ENCODE assay signal across 4 cellular contexts in the genomic region with DNA sequence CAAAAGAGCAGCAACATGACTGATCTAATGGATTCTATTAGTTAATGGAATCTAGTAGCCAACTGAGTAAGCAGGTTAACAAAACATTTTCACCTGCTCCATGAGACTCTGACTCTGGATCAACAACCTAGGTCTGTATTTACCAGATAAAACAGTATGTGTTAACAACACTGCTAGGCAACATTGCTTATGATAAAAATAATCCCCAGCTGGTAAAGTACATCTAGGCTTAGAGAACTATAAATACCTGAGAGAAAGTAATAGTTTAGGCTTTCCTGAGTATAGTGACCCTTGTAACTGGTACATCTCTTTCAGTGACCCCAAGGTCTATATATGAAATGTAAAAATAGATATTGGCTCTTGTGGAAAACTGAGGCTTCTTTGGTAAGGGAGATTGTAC.
"Had no signal": no experiment of that assay in that cellular context is flagged by ENCODE, and none has a peak within 500 bp of the region (broad histone marks: within the 10 kb centered on the region; RNA-seq: fewer than 3 reads in every experiment).

No MANE protein-coding gene starts in this region.

- ATAC-seq: HepG2, K562 had no signal

- H3K27ac ChIP-seq: HL-60 had no signal

- H3K4me3 ChIP-seq: K562 had no signal

- DNase-seq: IMR-90 had no signal
